Comparison of ENCODE assay signal across 10 cellular contexts in genomic region chr3:52982839-52983238, GRCh38.
DNase-seq lines count a peak whose midpoint lies in the region; ATAC-seq and TF ChIP-seq lines count a peak whose summit lies in the region.
"Had no signal": no experiment of that assay in that cellular context is flagged by ENCODE, and none has a peak within 500 bp of the region (broad histone marks: within the 10 kb centered on the region; RNA-seq: fewer than 3 reads in every experiment).

No MANE protein-coding gene starts in this region.

- H3K4me1 ChIP-seq in BE2C: no peaks in the 10 kb centered on the region
- H3K4me1 ChIP-seq: right atrium auricular region had no signal

- H3K9ac ChIP-seq in SU-DHL-6 (ENCODE audit: low read length): no peak overlapping the region

- 0 out of 2 replicates have a peak, but pooled peaks cover 2% of the 10 kb centered on the region for H3F3A ChIP-seq in SU-DHL-6 (ENCODE audit: insufficient read depth)

- no peaks in the 10 kb centered on the region for H3K9me3 ChIP-seq in SU-DHL-6 (ENCODE audit: insufficient read depth, low read length)
- no peaks in the 10 kb centered on the region for H3K9me3 ChIP-seq in BE2C
- H3K9me3 ChIP-seq: right atrium auricular region had no signal

- no peaks in the 10 kb centered on the region for H4K20me1 ChIP-seq in SU-DHL-6 (ENCODE audit: low read depth, low read length)

- H3K27me3 ChIP-seq in SU-DHL-6 (ENCODE audit: low read length): no peaks in the 10 kb centered on the region
- no peaks in the 10 kb centered on the region for H3K27me3 ChIP-seq in BE2C
- H3K27me3 ChIP-seq: right atrium auricular region had no signal

- no peak overlapping the region for H3K4me3 ChIP-seq in SU-DHL-6 (ENCODE audit: insufficient read depth, low read length, poor library complexity, severe bottlenecking)
- no peak overlapping the region for H3K4me3 ChIP-seq in BE2C (ENCODE audit: low read depth, low read length)
- H3K4me3 ChIP-seq: right atrium auricular region had no signal

- peak; percentile 23 for ATAC-seq in HG02970 (IDR thresholded peaks at IDR 0.05; ENCODE audit: low FRiP score, unreplicated experiment)
- peak; percentile 53 for ATAC-seq in stimulated activated naive CD8-positive, alpha-beta T cell treated with anti-CD3 and anti-CD28 coated beads, Interleukin-15, amount 100 ng/mL, for 72 hours

- H3K4me1 Mint-ChIP-seq in activated naive CD4-positive, alpha-beta T cell treated with anti-CD3 and anti-CD28 coated beads, Interleukin-2, amount 10 ng/mL, durations not matched to agents 7 days and 5 days: peaks cover 38% of the 10 kb centered on the region
- peaks cover 40% of the 10 kb centered on the region for H3K4me1 Mint-ChIP-seq in stimulated activated naive CD8-positive, alpha-beta T cell treated with anti-CD3 and anti-CD28 coated beads, Interleukin-15, amount 100 ng/mL, for 72 hours

- H3K27me3 Mint-ChIP-seq in activated naive CD4-positive, alpha-beta T cell treated with anti-CD3 and anti-CD28 coated beads, Interleukin-2, amount 10 ng/mL, durations not matched to agents 7 days and 5 days: peaks cover 3% of the 10 kb centered on the region
- H3K27me3 Mint-ChIP-seq in stimulated activated naive CD8-positive, alpha-beta T cell treated with anti-CD3 and anti-CD28 coated beads, Interleukin-15, amount 100 ng/mL, for 72 hours: no peaks in the 10 kb centered on the region

- H3K27ac Mint-ChIP-seq in activated naive CD4-positive, alpha-beta T cell treated with anti-CD3 and anti-CD28 coated beads, Interleukin-2, amount 10 ng/mL, durations not matched to agents 7 days and 5 days: peak overlapping the region; percentile 89
- peak overlapping the region; percentile 74 to 91 for H3K27ac Mint-ChIP-seq in stimulated activated naive CD8-positive, alpha-beta T cell treated with anti-CD3 and anti-CD28 coated beads, Interleukin-15, amount 100 ng/mL, for 72 hours

- no peak overlapping the region for H2AFZ ChIP-seq in SU-DHL-6 (ENCODE audit: low read depth, low read length, severe bottlenecking)

- no peaks in the 10 kb centered on the region for H3K36me3 ChIP-seq in SU-DHL-6 (ENCODE audit: low read length)
- H3K36me3 ChIP-seq in BE2C: no peaks in the 10 kb centered on the region
- H3K36me3 ChIP-seq: right atrium auricular region had no signal

- CTCF ChIA-PET in activated naive CD4-positive, alpha-beta T cell treated with anti-CD3 and anti-CD28 coated beads, Interleukin-2, amount 10 ng/mL, durations not matched to agents 7 days and 5 days (lab: Charles Lee): interaction anchor here (1.0 to 2.2 kb wide), 3 partner anchors 48 to 90 kb away, joined by 3 to 11 read pairs (median 5); no protein-coding TSS in a partner anchor

- H3K27ac ChIP-seq in SU-DHL-6 (ENCODE audit: low read depth, low read length): peak overlapping the region; percentile 64
- H3K27ac ChIP-seq: right atrium auricular region had no signal

- peaks cover 14% of the 10 kb centered on the region for H3K9me3 Mint-ChIP-seq in activated naive CD4-positive, alpha-beta T cell treated with anti-CD3 and anti-CD28 coated beads, Interleukin-2, amount 10 ng/mL, durations not matched to agents 7 days and 5 days
- no peaks in the 10 kb centered on the region for H3K9me3 Mint-ChIP-seq in stimulated activated naive CD8-positive, alpha-beta T cell treated with anti-CD3 and anti-CD28 coated beads, Interleukin-15, amount 100 ng/mL, for 72 hours

- DNase-seq in activated naive CD4-positive, alpha-beta T cell treated with anti-CD3 and anti-CD28 coated beads, Interleukin-2, amount 10 ng/mL, durations not matched to agents 7 days and 5 days: no peak
- DNase-seq in activated naive CD4-positive, alpha-beta T cell (lab: John Stamatoyannopoulos, UW): no peak
- peak in 1 of 2 donors; percentile 8 for DNase-seq in stimulated activated naive CD8-positive, alpha-beta T cell treated with anti-CD3 and anti-CD28 coated beads, Interleukin-15, amount 100 ng/mL, for 72 hours
- DNase-seq in Kasumi-1 (lab: John Stamatoyannopoulos, UW): no peak
- no peak for DNase-seq in BE2C
- no peak for DNase-seq in NCI-H1436 (lab: John Stamatoyannopoulos, UW)
- DNase-seq: IMR-90 had no signal

- peak overlapping the region; percentile 50 for H3K4me2 ChIP-seq in SU-DHL-6 (ENCODE audit: low read depth, low read length, poor library complexity, severe bottlenecking)

- peaks cover 16% of the 10 kb centered on the region for H3K36me3 Mint-ChIP-seq in activated naive CD4-positive, alpha-beta T cell treated with anti-CD3 and anti-CD28 coated beads, Interleukin-2, amount 10 ng/mL, durations not matched to agents 7 days and 5 days

- no peak for TF ChIP-seq CTCF in SU-DHL-6 (IDR thresholded peaks at IDR 0.05; ENCODE audit: insufficient read depth, low read length, poor library complexity, severe bottlenecking)
- no peak for TF ChIP-seq CTCF in BE2C (IDR thresholded peaks at IDR 0.05; ENCODE audit: low read depth, low read length)

- H3K79me2 ChIP-seq in SU-DHL-6 (ENCODE audit: insufficient read depth, low read length): peaks cover 24% of the 10 kb centered on the region; the same call in 1 of the 2 replicates

- H3K9me2 ChIP-seq in SU-DHL-6 (replicated peaks; ENCODE audit: insufficient read depth, low read length): no peaks in the 10 kb centered on the region

- peak overlapping the region; percentile 5 for H3K4me3 Mint-ChIP-seq in activated naive CD4-positive, alpha-beta T cell treated with anti-CD3 and anti-CD28 coated beads, Interleukin-2, amount 10 ng/mL, durations not matched to agents 7 days and 5 days
- peak overlapping the region; percentile 13 to 60 for H3K4me3 Mint-ChIP-seq in stimulated activated naive CD8-positive, alpha-beta T cell treated with anti-CD3 and anti-CD28 coated beads, Interleukin-15, amount 100 ng/mL, for 72 hours
